ENCODE assay signal across 15 cellular contexts in genomic region chr6:7417684-7418083, GRCh38. TPM values are rescaled to one million over a fixed set of nuclear protein-coding genes. Genes with fewer than 3 reads are reported as not detected.
DNase-seq lines count a peak whose midpoint lies in the region; ATAC-seq, FAIRE-seq and TF ChIP-seq lines count a peak whose summit lies in the region.
"Had no signal": no experiment of that assay in that cellular context is flagged by ENCODE, and none has a peak within 500 bp of the region (broad histone marks: within the 10 kb centered on the region; RNA-seq: fewer than 3 reads in every experiment).

No MANE protein-coding gene starts in this region.

- no peak for FAIRE-seq in A549 (lab: Jason Lieb, UNC)

- H3K4me1 Mint-ChIP-seq in chondrocyte (ENCODE audit: low read depth) (peaks cover 40% of the 10 kb centered on the region), mesothelial cell of epicardium (peaks cover 57% of the 10 kb centered on the region)

- no peak overlapping the region for H3K14ac ChIP-seq in IMR-90 (replicated peaks; ENCODE audit: low read depth, low read length)

- H2BK15ac ChIP-seq in IMR-90 (ENCODE audit: low read depth, low read length) = no peak overlapping the region

- no peak overlapping the region for H3K9ac ChIP-seq in IMR-90 (ENCODE audit: low read depth, low read length)
- H3K9ac ChIP-seq: BLaER1 had no signal

- H3K4me2 ChIP-seq in A549 (peak overlapping the region; percentile 77), IMR-90 (ENCODE audit: low read depth, low read length) (no peak overlapping the region)
- H3K4me2 ChIP-seq: BLaER1 had no signal

- H3K23ac ChIP-seq in IMR-90 (ENCODE audit: low read depth, low read length) = no peak overlapping the region

- H2BK5ac ChIP-seq in IMR-90 (ENCODE audit: low read depth, low read length, poor library complexity, severe bottlenecking) = no peak overlapping the region

- H4K20me1 ChIP-seq in IMR-90 (ENCODE audit: insufficient read depth, low read length) = 0 out of 2 replicates have a peak, but pooled peaks cover 3% of the 10 kb centered on the region
- H4K20me1 ChIP-seq: BLaER1 had no signal

- H3K9me3 ChIP-seq in A549 = no peaks in the 10 kb centered on the region
- H3K9me3 ChIP-seq in IMR-90 (ENCODE audit: control insufficient read depth, insufficient read depth, low read length) = no peaks in the 10 kb centered on the region
- H3K9me3 ChIP-seq: BLaER1 had no signal

- no peak overlapping the region for H3K4me3 ChIP-seq in A549
- no peak overlapping the region for H3K4me3 ChIP-seq in IMR-90 (ENCODE audit: insufficient read depth, low read depth, low read length)
- H3K4me3 ChIP-seq: BLaER1 had no signal

- H3K4ac ChIP-seq in IMR-90 (ENCODE audit: low read depth, low read length) = no peak overlapping the region

- H3K4me3 Mint-ChIP-seq in chondrocyte (ENCODE audit: unreplicated experiment) (no peak overlapping the region), mesothelial cell of epicardium (no peak overlapping the region)

- POLR2A ChIA-PET in A549 (lab: Yijun Ruan, JAX) (no interaction called here), IMR-90 (lab: Charles Lee; ENCODE audit: unreplicated experiment) (no interaction called here)

- no peak for TF ChIP-seq EP300 in A549 (IDR thresholded peaks at IDR 0.05)

- H3K4me1 ChIP-seq in A549 (peaks cover 34% of the 10 kb centered on the region), IMR-90 (ENCODE audit: control insufficient read depth, insufficient read depth, low read length) (peaks cover 11% of the 10 kb centered on the region)
- H3K4me1 ChIP-seq: BLaER1 had no signal

- CTCF ChIA-PET in A549 (lab: Yijun Ruan, JAX) (interaction anchor here (1.5 kb wide), 1 partner anchor 198 kb away, joined by 4 read pairs; no protein-coding TSS in a partner anchor), IMR-90 (lab: Yijun Ruan, JAX) (no interaction called here)

- H2AK5ac ChIP-seq in IMR-90 (ENCODE audit: low read depth, low read length) = no peak overlapping the region

- TF ChIP-seq RAD21 in A549 (conservative IDR thresholded peaks at IDR 0.05 in 1 of 2, IDR thresholded peaks at IDR 0.05 in 1 of 2) = no peak
- no peak for TF ChIP-seq RAD21 in IMR-90 (IDR thresholded peaks at IDR 0.05; ENCODE audit: low read length)

- TF ChIP-seq CTCF in A549 (IDR thresholded peaks at IDR 0.05) (no peak), IMR-90 (conservative IDR thresholded peaks at IDR 0.05; ENCODE audit: low read depth, low read length) (no peak), chondrocyte (IDR thresholded peaks at IDR 0.05) (no peak), mesothelial cell of epicardium (IDR thresholded peaks at IDR 0.05; ENCODE audit: unreplicated experiment) (no peak)

- no peak overlapping the region for H3K56ac ChIP-seq in IMR-90 (ENCODE audit: extremely low read depth, insufficient read depth, low read length)

- H3K79me1 ChIP-seq in IMR-90 (ENCODE audit: low read depth in 1 of 2, low read length in 2 of 2) = peaks cover 5 to 6% of the 10 kb centered on the region in 2 experiments; a peak in 1 of 4 replicates

- in situ Hi-C loops in IMR-90 (cut with MboI; ENCODE audit: low sequenced_read_pairs) = no loop called here

- H3K9me3 Mint-ChIP-seq in chondrocyte (ENCODE audit: low read depth) (no peaks in the 10 kb centered on the region), mesothelial cell of epicardium (no peaks in the 10 kb centered on the region)

- no peaks in the 10 kb centered on the region for H3K27me3 ChIP-seq in IMR-90 (ENCODE audit: control insufficient read depth, insufficient read depth, low read length)
- H3K27me3 ChIP-seq: BLaER1 had no signal

- no peak overlapping the region for H3K18ac ChIP-seq in IMR-90 (ENCODE audit: low read depth, low read length)

- H3K36me3 ChIP-seq in IMR-90 (ENCODE audit: control insufficient read depth, insufficient read depth, low read length) = peaks cover 9% of the 10 kb centered on the region

- dilution Hi-C loops in IMR-90 (cut with HindIII; ENCODE audit: low sequenced_read_pairs, unreplicated experiment) = no loop called here

- no TSS peak for BruUV-seq in IMR-90 (replicated peaks; lab: Mats Ljungman, UMichigan)

- H3K36me3 Mint-ChIP-seq in chondrocyte (ENCODE audit: low read depth) (peaks cover 27% of the 10 kb centered on the region), mesothelial cell of epicardium (peaks cover 19% of the 10 kb centered on the region)

- TF ChIP-seq POLR2A in A549 (IDR thresholded peaks at IDR 0.05; ENCODE audit: low read length) (no peak), IMR-90 (IDR thresholded peaks at IDR 0.05; ENCODE audit: low read depth, low read length) (no peak)

- H3K27me3 Mint-ChIP-seq in chondrocyte (ENCODE audit: low read depth) (no peaks in the 10 kb centered on the region), mesothelial cell of epicardium (ENCODE audit: low read depth) (no peaks in the 10 kb centered on the region)

- no peak overlapping the region for H4K91ac ChIP-seq in IMR-90 (ENCODE audit: insufficient read depth, low read depth, low read length)

- H3K27ac Mint-ChIP-seq in chondrocyte (ENCODE audit: unreplicated experiment) = peak overlapping the region; percentile 30
- H3K27ac Mint-ChIP-seq in mesothelial cell of epicardium = peak overlapping the region; percentile 65

- 46% methylated on average over 2 of the region's 2 CpGs for WGBS in A549 (ENCODE audit: missing lambda C conversion rate)
- WGBS in IMR-90 (ENCODE audit: extremely low coverage in 2 of 2, insufficient read length in 1 of 2), 2 experiments = no CpG with 5 or more reads among the region's 2 CpGs

- no peak overlapping the region for H2AK9ac ChIP-seq in IMR-90 (replicated peaks; ENCODE audit: low read depth, low read length, poor library complexity)

- peak overlapping the region; percentile 50 to 60; a peak in 5 of 6 replicates for H3K27ac ChIP-seq in A549
- H3K27ac ChIP-seq in IMR-90 (ENCODE audit: insufficient read depth, low read length) = no peak overlapping the region
- H3K27ac ChIP-seq: BLaER1 had no signal

- H2BK120ac ChIP-seq in IMR-90 (ENCODE audit: low read depth, low read length) = no peak overlapping the region

- no peak overlapping the region for H4K8ac ChIP-seq in IMR-90 (ENCODE audit: low read depth in 2 of 2, low read length in 2 of 2)

- no peak overlapping the region for H4K5ac ChIP-seq in IMR-90 (ENCODE audit: low read depth, low read length)

- intact Hi-C loops in IMR-90 (cut with micrococcal nuclease) = loop anchor here (2.0 kb wide), 1 partner anchor 173 kb away; the partner anchor contains the start of gene SNRNP48

- ATAC-seq in A549 (peak; percentile 58 to 62; a peak in 4 of 6 replicates), IMR-90 (ENCODE audit: low read depth) (peak; percentile 30; the same call in 1 of the 2 replicates), GM19467 (IDR thresholded peaks at IDR 0.05; ENCODE audit: unreplicated experiment) (no peak)

- H3K9me1 ChIP-seq in IMR-90 (ENCODE audit: insufficient read depth, low read length) = peaks cover 10% of the 10 kb centered on the region; the same call in 1 of the 2 replicates

- DNase-seq in A549 (ENCODE audit: low read depth in 1 of 2, low spot score in 1 of 2) (peak in 1 of 2 experiments; percentile 48), IMR-90 (peak; percentile 48), chondrocyte (ENCODE audit: low spot score) (no peak), mesothelial cell of epicardium (ENCODE audit: low spot score in 2 of 2, unreplicated experiment in 2 of 2) (no peak), OCI-M1 (lab: John Stamatoyannopoulos, UW) (no peak), NCI-H524 (lab: John Stamatoyannopoulos, UW) (no peak)
- DNase-seq: DMS 273 treated with DMSO at 0.1 percent for 48 hours, H7, Karpas-422, NCI-H187 treated with DMSO at 0.1 percent for 48 hours, NCI-H2171 treated with DMSO at 0.1 percent for 48 hours, SIG-M5 had no signal

- no peak overlapping the region for H2AFZ ChIP-seq in IMR-90 (replicated peaks; ENCODE audit: low read length, poor library complexity)

- H2BK20ac ChIP-seq in IMR-90 (ENCODE audit: low read depth, low read length) = no peak overlapping the region

TF ChIP-seq in IMR-90, 13 proteins besides CTCF, POLR2A, EP300 and RAD21 (continues in another document):
- TF ChIP-seq FOS (IDR thresholded peaks at IDR 0.05; ENCODE audit: low read depth, low read length) (no peak), ELK1 (IDR thresholded peaks at IDR 0.05; ENCODE audit: borderline replicate concordance, low read depth, low read length) (no peak), RFX5 (IDR thresholded peaks at IDR 0.05; ENCODE audit: low read depth, low read length) (no peak)

RNA-seq across cellular contexts. Expression of gene RIOK1, which starts 28.1 kb away (rescaled TPM):
- polyA plus RNA-seq in A549 (2011; rRNA removed) (20.4 and 24.6 TPM in 2 replicates), A549 (2017; fragmentation: RNase III; extraction: RNeasy Plus Mini Kit Qiagen cat#74134 plus additional on column Dnase treatment) (16.1 to 19.7 TPM (median 16.1 TPM) in 3 replicates), IMR-90 (2012; rRNA removed) (14.2 and 17.8 TPM in 2 replicates)
- polyA plus RNA-seq in A549 (2012; cell fraction: cytosol; rRNA removed) = 11.6 and 11.8 TPM in 2 replicates
- 10.7 and 11.2 TPM in 2 replicates for polyA plus RNA-seq in A549 (2012; cell fraction: nucleus; rRNA removed)
- polyA minus RNA-seq in A549 (2011; rRNA and poly(A)+ RNA removed) = 17.0 and 17.1 TPM in 2 replicates
- total RNA-seq in IMR-90 (2012; rRNA removed) (17.0 and 27.2 TPM in 2 replicates), chondrocyte (13.7 to 24.5 TPM (median 14.4 TPM) in 3 replicates), mesothelial cell of epicardium (24.1 to 25.6 TPM (median 24.5 TPM) in 3 replicates)
- polyA plus RNA-seq in IMR-90 (2012; cell fraction: cytosol; rRNA removed) = 5.8 and 10.2 TPM in 2 replicates
- 10.8 and 22.4 TPM in 2 replicates for polyA plus RNA-seq in IMR-90 (2012; cell fraction: nucleus; rRNA removed; ENCODE audit: low replicate concordance)

RNA-seq across cellular contexts. Expression of gene CAGE1, which starts 28.1 kb away (rescaled TPM):
- polyA plus RNA-seq in A549 (2011; rRNA removed) (0.12 TPM in 1 of 2 replicates, not detected in the other), A549 (2017; fragmentation: RNase III; extraction: RNeasy Plus Mini Kit Qiagen cat#74134 plus additional on column Dnase treatment) (0.09 to 0.16 TPM in 2 of 3 replicates, not detected in the other), IMR-90 (2012; rRNA removed) (not detected in 2 replicates)
- polyA plus RNA-seq in A549 (2012; cell fraction: cytosol; rRNA removed) = 0.04 TPM in 1 of 2 replicates, not detected in the other
- 0.02 TPM in 1 of 2 replicates, not detected in the other for polyA plus RNA-seq in A549 (2012; cell fraction: nucleus; rRNA removed)
- 0.10 and 0.25 TPM in 2 replicates for polyA minus RNA-seq in A549 (2011; rRNA and poly(A)+ RNA removed)
- total RNA-seq in IMR-90 (2012; rRNA removed) (under 0.01 TPM in 1 of 2 replicates, not detected in the other), chondrocyte (not detected in 3 replicates), mesothelial cell of epicardium (0.09 to 0.18 TPM (median 0.09 TPM) in 3 replicates)
- not detected in 2 replicates for polyA plus RNA-seq in IMR-90 (2012; cell fraction: cytosol; rRNA removed)
- not detected in 2 replicates for polyA plus RNA-seq in IMR-90 (2012; cell fraction: nucleus; rRNA removed; ENCODE audit: low replicate concordance)
- total RNA-seq: NCI-H460 had no signal
